ENCODE assay signal across 1 cellular context in genomic region chr19:58400916-58401824, GRCh38.
TF ChIP-seq lines count a peak whose summit lies in the region.

No MANE protein-coding gene starts in this region.

TF ChIP-seq in HepG2, 621 proteins besides CTCF, POLR2A, EP300 and RAD21 (continued from another document and continues in another):
- TF ChIP-seq ZNF407 (CRISPR knock-in tag; IDR thresholded peaks at IDR 0.05; ENCODE audit: not compliant biosample characterization) (peak; percentile 56), NFAT5 (CRISPR knock-in tag; IDR thresholded peaks at IDR 0.05) (no peak), ZBTB7A (CRISPR knock-in tag; IDR thresholded peaks at IDR 0.05) (no peak), ZFP36L2 (CRISPR knock-in tag; IDR thresholded peaks at IDR 0.05) (no peak), WIZ (CRISPR knock-in tag; IDR thresholded peaks at IDR 0.05) (no peak), NFE2L2 (IDR thresholded peaks at IDR 0.05; ENCODE audit: low read length) (no peak), NFRKB (IDR thresholded peaks at IDR 0.05) (no peak), ZBTB33 (CRISPR knock-in tag; IDR thresholded peaks at IDR 0.05) (no peak; the same call in 1 of the 2 replicates), YY1 (IDR thresholded peaks at IDR 0.05; ENCODE audit: insufficient read depth, insufficient replicate concordance, low read depth, low read length) (peak; percentile 50), MTA1 (CRISPR knock-in tag; IDR thresholded peaks at IDR 0.05; ENCODE audit: borderline replicate concordance) (no peak), ZSCAN30 (CRISPR knock-in tag; IDR thresholded peaks at IDR 0.05) (no peak), PPARG (CRISPR knock-in tag; conservative IDR thresholded peaks at IDR 0.05) (no peak), ZNF501 (CRISPR knock-in tag; IDR thresholded peaks at IDR 0.05) (peak; percentile 94), ZNF816 (CRISPR knock-in tag; IDR thresholded peaks at IDR 0.05; ENCODE audit: borderline replicate concordance) (no peak), MYPOP (CRISPR knock-in tag; IDR thresholded peaks at IDR 0.05) (peak; percentile 100), PRPF4 (IDR thresholded peaks at IDR 0.05; ENCODE audit: low read depth, low read length, poor library complexity, severe bottlenecking) (no peak), CBX2 (IDR thresholded peaks at IDR 0.05; ENCODE audit: low read depth, low read length) (no peak), CBX2 (CRISPR knock-in tag; IDR thresholded peaks at IDR 0.05; ENCODE audit: low read depth) (no peak), ADNP (CRISPR knock-in tag; IDR thresholded peaks at IDR 0.05) (no peak), ZNF124 (CRISPR knock-in tag; IDR thresholded peaks at IDR 0.05) (no peak), ZNF781 (CRISPR knock-in tag; IDR thresholded peaks at IDR 0.05; ENCODE audit: borderline replicate concordance, not compliant biosample characterization) (no peak), RBM39 (IDR thresholded peaks at IDR 0.05; ENCODE audit: low read depth, low read length, poor library complexity, severe bottlenecking) (peak; percentile 83), ZNF678 (CRISPR knock-in tag; IDR thresholded peaks at IDR 0.05) (0 out of 2 replicates have a peak, but pooled peaks have one; percentile 21), SRY (CRISPR knock-in tag; IDR thresholded peaks at IDR 0.05) (no peak), ZNF703 (CRISPR knock-in tag; IDR thresholded peaks at IDR 0.05; ENCODE audit: borderline replicate concordance) (no peak), FOXM1 (CRISPR knock-in tag; IDR thresholded peaks at IDR 0.05) (no peak), SMAD1 (CRISPR knock-in tag; IDR thresholded peaks at IDR 0.05; ENCODE audit: borderline replicate concordance, low read depth) (no peak), ZIK1 (CRISPR knock-in tag; IDR thresholded peaks at IDR 0.05; ENCODE audit: borderline replicate concordance, low read depth) (no peak), CHCHD3 (CRISPR knock-in tag; IDR thresholded peaks at IDR 0.05) (no peak; the same call in 1 of the 2 replicates), ZXDC (CRISPR knock-in tag; IDR thresholded peaks at IDR 0.05) (no peak), GLMP (CRISPR knock-in tag; IDR thresholded peaks at IDR 0.05; ENCODE audit: borderline replicate concordance) (no peak), NCOA1 (CRISPR knock-in tag; IDR thresholded peaks at IDR 0.05) (no peak), PLRG1 (conservative IDR thresholded peaks at IDR 0.05) (no peak), RARG (CRISPR knock-in tag; IDR thresholded peaks at IDR 0.05; ENCODE audit: low read depth) (no peak), JUNB (CRISPR knock-in tag; IDR thresholded peaks at IDR 0.05; ENCODE audit: borderline replicate concordance) (no peak), ZNF251 (CRISPR knock-in tag; IDR thresholded peaks at IDR 0.05) (no peak), IRX3 (CRISPR knock-in tag; IDR thresholded peaks at IDR 0.05; ENCODE audit: borderline replicate concordance, low read depth) (no peak), ZFAT (CRISPR knock-in tag; conservative IDR thresholded peaks at IDR 0.05) (no peak), ZNF773 (CRISPR knock-in tag; IDR thresholded peaks at IDR 0.05; ENCODE audit: borderline replicate concordance) (no peak), ZNF704 (CRISPR knock-in tag; IDR thresholded peaks at IDR 0.05; ENCODE audit: borderline replicate concordance) (peak; percentile 86; the same call in 1 of the 2 replicates), NFKBIZ (CRISPR knock-in tag; IDR thresholded peaks at IDR 0.05) (no peak), ZNF749 (CRISPR knock-in tag; IDR thresholded peaks at IDR 0.05; ENCODE audit: borderline replicate concordance) (peak; percentile 57; the same call in 1 of the 2 replicates)
